In genomic region chrX:2707334-2707760, GRCh38 we compare ENCODE assay signal across 8 cellular contexts. TPM values are rescaled to one million over a fixed set of nuclear protein-coding genes. Genes with fewer than 3 reads are reported as not detected.
DNase-seq lines count a peak whose midpoint lies in the region; ATAC-seq and TF ChIP-seq lines count a peak whose summit lies in the region.

No MANE protein-coding gene starts in this region.

- no peak for TF ChIP-seq POLR2A in GM18505 (IDR thresholded peaks at IDR 0.05; ENCODE audit: borderline replicate concordance, extremely low read depth, insufficient read depth, insufficient read length)

- peak; percentile 97 for DNase-seq in RPMI7951 (ENCODE audit: low read depth)
- DNase-seq in brain pericyte (ENCODE audit: low read depth, low spot score) = peak; percentile 57
- peak; percentile 53 for DNase-seq in left lobe of liver (ENCODE audit: low spot score)
- peak; percentile 37 to 56 for DNase-seq in stimulated activated CD8-positive, alpha-beta memory T cell treated with anti-CD3 and anti-CD28 coated beads, Interleukin-2, amount 100 ng/mL, for 48 hours (ENCODE audit: low read depth in 2 of 2)
- no peak for DNase-seq in HEK293T (ENCODE audit: extremely low spot score)
- no peak for DNase-seq in NCI-H2227 (lab: John Stamatoyannopoulos, UW; ENCODE audit: unreplicated experiment)

- CTCF ChIA-PET in HEK293T (lab: Yijun Ruan, JAX) = no interaction called here

- ATAC-seq in GM18505 (IDR thresholded peaks at IDR 0.05; ENCODE audit: unreplicated experiment) (peak; percentile 94), HG02870 (IDR thresholded peaks at IDR 0.05; ENCODE audit: unreplicated experiment) (peak; percentile 94), left lobe of liver (peak; percentile 61)

- POLR2A ChIA-PET in HEK293T (lab: Yijun Ruan, JAX) = no interaction called here

TF ChIP-seq in HEK293T, 16 proteins besides CTCF, POLR2A, EP300 and RAD21:
- TF ChIP-seq ELF4 (IDR thresholded peaks at IDR 0.05) (no peak), FOXM1 (IDR thresholded peaks at IDR 0.05; ENCODE audit: borderline replicate concordance) (no peak), FOXK2 (IDR thresholded peaks at IDR 0.05) (no peak), NFRKB (IDR thresholded peaks at IDR 0.05) (no peak), FOXA1 (IDR thresholded peaks at IDR 0.05) (no peak), TARDBP (IDR thresholded peaks at IDR 0.05) (no peak), CTBP1 (IDR thresholded peaks at IDR 0.05; ENCODE audit: borderline replicate concordance) (no peak), HDGF (IDR thresholded peaks at IDR 0.05; ENCODE audit: borderline replicate concordance) (no peak), ARNT (IDR thresholded peaks at IDR 0.05) (no peak), LEF1 (IDR thresholded peaks at IDR 0.05; ENCODE audit: borderline replicate concordance) (no peak), SUZ12 (IDR thresholded peaks at IDR 0.05) (no peak), SP1 (IDR thresholded peaks at IDR 0.05) (no peak), ZNF384 (IDR thresholded peaks at IDR 0.05) (no peak), L3MBTL2 (conservative IDR thresholded peaks at IDR 0.05) (no peak), BHLHE40 (IDR thresholded peaks at IDR 0.05; ENCODE audit: borderline replicate concordance) (no peak)
- TF ChIP-seq, protein P1, sequence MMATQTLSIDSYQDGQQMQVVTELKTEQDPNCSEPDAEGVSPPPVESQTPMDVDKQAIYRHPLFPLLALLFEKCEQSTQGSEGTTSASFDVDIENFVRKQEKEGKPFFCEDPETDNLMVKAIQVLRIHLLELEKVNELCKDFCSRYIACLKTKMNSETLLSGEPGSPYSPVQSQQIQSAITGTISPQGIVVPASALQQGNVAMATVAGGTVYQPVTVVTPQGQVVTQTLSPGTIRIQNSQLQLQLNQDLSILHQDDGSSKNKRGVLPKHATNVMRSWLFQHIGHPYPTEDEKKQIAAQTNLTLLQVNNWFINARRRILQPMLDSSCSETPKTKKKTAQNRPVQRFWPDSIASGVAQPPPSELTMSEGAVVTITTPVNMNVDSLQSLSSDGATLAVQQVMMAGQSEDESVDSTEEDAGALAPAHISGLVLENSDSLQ (IDR thresholded peaks at IDR 0.05) = no peak

RNA-seq across cellular contexts. Expression of gene CD99, which starts 16.3 kb away (rescaled TPM):
- 444 and 519 TPM in 2 replicates for total RNA-seq in RPMI7951 (2014; rRNA removed; shearing (Covaris generic))
- 152 TPM for total RNA-seq in left lobe of liver

RNA-seq across cellular contexts. Expression of gene XG, which starts 44.5 kb away (rescaled TPM):
- total RNA-seq in RPMI7951 (2014; rRNA removed; shearing (Covaris generic)) = not detected in 2 replicates
- total RNA-seq in left lobe of liver = not detected

Comparison
In these comparisons a context has a peak if more than half of its experiments do, and no peak if none do; other contexts are left out.
1. DNase-seq: peak in RPMI7951 (single experiment), brain pericyte (single experiment), left lobe of liver (single experiment) and stimulated activated CD8-positive, alpha-beta memory T cell treated with anti-CD3 and anti-CD28 coated beads, Interleukin-2, amount 100 ng/mL, for 48 hours (2 of 2); none in HEK293T (single experiment) and NCI-H2227 (single experiment).
2. Peak in every context shown above with its lines, with median percentiles within 50 percentile points of each other: ATAC-seq.